ENCODE assay signal across 9 cellular contexts in genomic region chr7:2698581-2699288, GRCh38. TPM values are rescaled to one million over a fixed set of nuclear protein-coding genes. Genes with fewer than 3 reads are reported as not detected.
DNase-seq lines count a peak whose midpoint lies in the region; ATAC-seq, FAIRE-seq and TF ChIP-seq lines count a peak whose summit lies in the region.
"Had no signal": no experiment of that assay in that cellular context is flagged by ENCODE, and none has a peak within 500 bp of the region (broad histone marks: within the 10 kb centered on the region; RNA-seq: fewer than 3 reads in every experiment).

No MANE protein-coding gene starts in this region.

- H3K4me3 ChIP-seq in DND-41 (ENCODE audit: low read depth in 1 of 2, low read length in 2 of 2) (peak overlapping the region in 1 of 2 experiments; percentile 35; a peak in 2 of 4 replicates), small intestine (ENCODE audit: low read depth in 1 of 2, low read length in 2 of 2) (no peak overlapping the region), thyroid gland (replicated peaks in 1 of 3) (no peak overlapping the region)
- peak overlapping the region; percentile 33 for H3K4me3 ChIP-seq in Jurkat, Clone E6-1 (ENCODE audit: low read length)

- H3K36me3 ChIP-seq in DND-41 (ENCODE audit: insufficient read depth, low read length) (no peaks in the 10 kb centered on the region), small intestine (ENCODE audit: control insufficient read depth in 2 of 2, insufficient read depth in 2 of 2, low read length in 2 of 2) (no peaks in the 10 kb centered on the region), thyroid gland (no peaks in the 10 kb centered on the region)

- WGBS in small intestine, 3 donors: 53 to 63% (median 59%) methylated on average over 18 of the region's 18 CpGs
- WGBS in thyroid gland, 2 donors: 46 to 57% methylated on average over 18 of the region's 18 CpGs

- no peak for TF ChIP-seq CTCF in DND-41 (IDR thresholded peaks at IDR 0.05; ENCODE audit: borderline replicate concordance, extremely low read depth, low read length, poor library complexity, severe bottlenecking)
- TF ChIP-seq CTCF in thyroid gland (IDR thresholded peaks at IDR 0.05): no peak

- no peak overlapping the region for H2AFZ ChIP-seq in DND-41 (ENCODE audit: low read depth, low read length)

- H3K27me3 ChIP-seq in DND-41 (ENCODE audit: insufficient read depth, low read length, poor library complexity) (no peaks in the 10 kb centered on the region), small intestine (ENCODE audit: control insufficient read depth in 2 of 2, insufficient read depth in 2 of 2, low read length in 2 of 2) (peaks cover 0 to 4% of the 10 kb centered on the region in 2 donors), thyroid gland (no peaks in the 10 kb centered on the region)

- H3K27ac ChIP-seq in DND-41 (ENCODE audit: low read length) (peak overlapping the region; percentile 87), small intestine (ENCODE audit: low read depth in 1 of 2, low read length in 1 of 2) (no peak overlapping the region), thyroid gland (no peak overlapping the region)

- no peaks in the 10 kb centered on the region for H4K20me1 ChIP-seq in DND-41 (ENCODE audit: insufficient read depth, low read length)

- peak overlapping the region; percentile 49; the same call in 1 of the 2 replicates for H3K9ac ChIP-seq in DND-41 (ENCODE audit: low read depth, low read length)

- H3K79me2 ChIP-seq in DND-41 (ENCODE audit: insufficient read depth, low read length): no peaks in the 10 kb centered on the region

- FAIRE-seq in small intestine (lab: Jason Lieb, UNC): no peak
- FAIRE-seq: bronchial epithelial cell had no signal

- H3K4me2 ChIP-seq in DND-41 (ENCODE audit: insufficient read depth, low read length): peak overlapping the region; percentile 64

- intact Hi-C loops in thyroid gland (cut with DNase I): no loop called here

- H3K4me1 ChIP-seq in DND-41 (ENCODE audit: insufficient read depth, low read length): peaks cover 36% of the 10 kb centered on the region
- H3K4me1 ChIP-seq in small intestine (ENCODE audit: control insufficient read depth in 2 of 2, insufficient read depth in 1 of 2, low read depth in 1 of 2, low read length in 1 of 2): no peaks in the 10 kb centered on the region
- no peaks in the 10 kb centered on the region for H3K4me1 ChIP-seq in thyroid gland

- DNase-seq in DND-41 (peak; percentile 97), small intestine (peak; percentile 38), NCI-H748 treated with DMSO at 0.1 percent for 48 hours (lab: John Stamatoyannopoulos, UW) (no peak), thyroid gland (no peak), cerebellum (ENCODE audit: low spot score) (no peak)
- DNase-seq in Jurkat, Clone E6-1 (ENCODE audit: low read depth, low spot score): peak; percentile 96
- DNase-seq in activated CD4-positive, alpha-beta T cell treated with anti-CD3 and anti-CD28 coated beads, Interleukin-2, amount 50 U/mL, for 24 hours (ENCODE audit: low read depth in 1 of 2, low spot score in 1 of 2): peak; percentile 18 to 49

- H3K9me3 ChIP-seq in DND-41 (ENCODE audit: insufficient read depth, low read length, severe bottlenecking): no peaks in the 10 kb centered on the region
- no peaks in the 10 kb centered on the region for H3K9me3 ChIP-seq in small intestine (ENCODE audit: control insufficient read depth, low read depth)
- no peaks in the 10 kb centered on the region for H3K9me3 ChIP-seq in thyroid gland

- TF ChIP-seq POLR2A in thyroid gland (IDR thresholded peaks at IDR 0.05): no peak

- ATAC-seq in DND-41 (ENCODE audit: insufficient read depth, low read depth) (peak; percentile 95), GM21390 (IDR thresholded peaks at IDR 0.05; ENCODE audit: unreplicated experiment) (peak; percentile 94)

RNA-seq across cellular contexts. Expression of gene AMZ1, which starts 10.7 kb away (rescaled TPM):
- 0.37 TPM for polyA plus RNA-seq in Jurkat, Clone E6-1 (2012; ENCODE audit: insufficient read depth, insufficient read length)
- polyA plus RNA-seq in small intestine: under 1 TPM in 1 of 3 donors, not detected in 2; 0.07 TPM
- total RNA-seq in thyroid gland (1 to 10 TPM in 1 of 4 donors, under 1 TPM in 1, not detected in 2; 0.29 to 1.2 TPM), cerebellum (2.4 TPM)
- total RNA-seq: bronchial epithelial cell had no signal

Comparison
In these comparisons a context has a peak if more than half of its experiments do, and no peak if none do; other contexts are left out.
1. DNase-seq: peak in DND-41 (single experiment), Jurkat, Clone E6-1 (single experiment), activated CD4-positive, alpha-beta T cell treated with anti-CD3 and anti-CD28 coated beads, Interleukin-2, amount 50 U/mL, for 24 hours (2 of 2) and small intestine (single experiment); none in NCI-H748 treated with DMSO at 0.1 percent for 48 hours (single experiment), thyroid gland (0 of 2) and cerebellum (single experiment).